Comparison of ENCODE assay signal across 8 cellular contexts in genomic region chr12:92030618-92031017, GRCh38.
DNase-seq lines count a peak whose midpoint lies in the region; ATAC-seq and TF ChIP-seq lines count a peak whose summit lies in the region.

No MANE protein-coding gene starts in this region.

- no peak overlapping the region for H3K4me2 ChIP-seq in trophoblast cell (ENCODE audit: low read length)

- TF ChIP-seq CTCF in dorsolateral prefrontal cortex (IDR thresholded peaks at IDR 0.05 in 54 of 56, conservative IDR thresholded peaks at IDR 0.05 in 2 of 56; ENCODE audit: low read depth in 1 of 56, partially characterized antibody in 56 of 56) = no peak
- no peak for TF ChIP-seq CTCF in sigmoid colon (IDR thresholded peaks at IDR 0.05)

- H3K4me1 ChIP-seq in sigmoid colon = peaks cover 0 to 80% (median 63%) of the 10 kb centered on the region in 4 donors
- H3K4me1 ChIP-seq in trophoblast cell (ENCODE audit: control insufficient read depth in 1 of 2, insufficient read depth in 2 of 2, low read length in 2 of 2) = peaks cover 0 to 2% of the 10 kb centered on the region in 2 experiments

- no peak overlapping the region for H4K91ac ChIP-seq in trophoblast cell (ENCODE audit: low read depth, low read length)

- intact Hi-C loops in dorsolateral prefrontal cortex (cut with DNase I) (loop anchor here in 1 of 2 donors (10.0 kb wide), 1 partner anchor 114 kb away; the partner anchor contains the start of gene BTG1), sigmoid colon (cut with DNase I) (loop anchor here (2.0 to 10.0 kb wide), 3 partner anchors 37 to 534 kb away; partner anchors contain the start of gene BTG1)

- no peak overlapping the region for H4K8ac ChIP-seq in trophoblast cell (ENCODE audit: low read depth, low read length)

- no peak overlapping the region for H2AFZ ChIP-seq in trophoblast cell (ENCODE audit: insufficient read depth, low read length, poor library complexity)

- 22 to 38% methylated on average over 3 of the region's 3 CpGs for WGBS in sigmoid colon, 2 donors
- no CpG with 5 or more reads among the region's 3 CpGs for WGBS in trophoblast cell (ENCODE audit: extremely low coverage, insufficient coverage, insufficient read length)

- H3K23ac ChIP-seq in trophoblast cell (ENCODE audit: low read length) = no peak overlapping the region

- no peak overlapping the region for H2BK12ac ChIP-seq in trophoblast cell (ENCODE audit: low read length)

- DNase-seq in T-helper 22 cell (ENCODE audit: low read depth) = peak; percentile 48
- peak in 3 of 10 donors; percentile 31 to 47 (median 34) for DNase-seq in dorsolateral prefrontal cortex
- peak; percentile 86 for DNase-seq in sigmoid colon
- no peak for DNase-seq in NCI-H2171 treated with DMSO at 0.1 percent for 48 hours (lab: John Stamatoyannopoulos, UW)
- DNase-seq in trophoblast cell = no peak
- no peak for DNase-seq in HPDE6-E6E7 (ENCODE audit: extremely low spot score)

- H3K4me3 ChIP-seq in dorsolateral prefrontal cortex (no peak overlapping the region), sigmoid colon (no peak overlapping the region), trophoblast cell (ENCODE audit: low read depth, low read length) (no peak overlapping the region)

- H3K18ac ChIP-seq in trophoblast cell (ENCODE audit: low read length) = no peak overlapping the region

- H3K79me1 ChIP-seq in trophoblast cell (ENCODE audit: low read length) = no peaks in the 10 kb centered on the region

- H3K79me2 ChIP-seq in trophoblast cell (ENCODE audit: control insufficient read depth, insufficient read depth, low read length, poor library complexity) = no peaks in the 10 kb centered on the region

- H2BK5ac ChIP-seq in trophoblast cell (ENCODE audit: low read depth, low read length, poor library complexity) = no peak overlapping the region

- no peak overlapping the region for H2AK5ac ChIP-seq in trophoblast cell (ENCODE audit: low read length)

- H3K36me3 ChIP-seq in sigmoid colon (no peaks in the 10 kb centered on the region), trophoblast cell (ENCODE audit: control insufficient read depth in 1 of 2, insufficient read depth in 2 of 2, low read length in 2 of 2) (no peaks in the 10 kb centered on the region)

- no peak for TF ChIP-seq POLR2A in sigmoid colon (IDR thresholded peaks at IDR 0.05)

- peak; percentile 91 to 99 (median 96) for TF ChIP-seq EP300 in sigmoid colon (IDR thresholded peaks at IDR 0.05)

- peak; percentile 71 for ATAC-seq in GM18519 (IDR thresholded peaks at IDR 0.05; ENCODE audit: low FRiP score, unreplicated experiment)
- ATAC-seq in HG02852 (IDR thresholded peaks at IDR 0.05; ENCODE audit: unreplicated experiment) = peak; percentile 79

- H3K27me3 ChIP-seq in dorsolateral prefrontal cortex = no peaks in the 10 kb centered on the region
- H3K27me3 ChIP-seq in sigmoid colon = no peaks in the 10 kb centered on the region
- H3K27me3 ChIP-seq in trophoblast cell (ENCODE audit: insufficient read depth, low read length) = no peaks in the 10 kb centered on the region

- no peak overlapping the region for H3K9ac ChIP-seq in trophoblast cell (ENCODE audit: low read length)

- H2BK120ac ChIP-seq in trophoblast cell (ENCODE audit: insufficient read depth, low read length, poor library complexity) = no peak overlapping the region

- peak overlapping the region in 53 of 59 donors; percentile 2 to 88 (median 68) for H3K27ac ChIP-seq in dorsolateral prefrontal cortex
- H3K27ac ChIP-seq in sigmoid colon = peak overlapping the region; percentile 75 to 82 (median 80)
- H3K27ac ChIP-seq in trophoblast cell (ENCODE audit: low read depth, low read length) = no peak overlapping the region

- H3K4ac ChIP-seq in trophoblast cell (ENCODE audit: low read depth, low read length) = no peak overlapping the region

- no peaks in the 10 kb centered on the region for H3K9me3 ChIP-seq in sigmoid colon
- no peaks in the 10 kb centered on the region for H3K9me3 ChIP-seq in trophoblast cell (ENCODE audit: insufficient read depth, low read depth, low read length)

- no peak overlapping the region for H3K14ac ChIP-seq in trophoblast cell (ENCODE audit: low read length)

- H4K12ac ChIP-seq in trophoblast cell (ENCODE audit: low read depth, low read length) = no peak overlapping the region

Comparison
In these comparisons a context has a peak if more than half of its experiments do, and no peak if none do; other contexts are left out.
1. DNase-seq: peak in T-helper 22 cell (single experiment) and sigmoid colon (single experiment); none in NCI-H2171 treated with DMSO at 0.1 percent for 48 hours (single experiment), trophoblast cell (0 of 2) and HPDE6-E6E7 (single experiment).